ENCODE assay signal across 9 cellular contexts in genomic region chr16:9102379-9102778, GRCh38. TPM values are rescaled to one million over a fixed set of nuclear protein-coding genes. Genes with fewer than 3 reads are reported as not detected.
DNase-seq lines count a peak whose midpoint lies in the region; ATAC-seq, FAIRE-seq and TF ChIP-seq lines count a peak whose summit lies in the region.
"Had no signal": no experiment of that assay in that cellular context is flagged by ENCODE, and none has a peak within 500 bp of the region (broad histone marks: within the 10 kb centered on the region; RNA-seq: fewer than 3 reads in every experiment).

No MANE protein-coding gene starts in this region.

- no peak for ATAC-seq in HG02938 (IDR thresholded peaks at IDR 0.05; ENCODE audit: unreplicated experiment)

- TF ChIP-seq CTCF in esophagus squamous epithelium (IDR thresholded peaks at IDR 0.05) = no peak

- H3K4me1 ChIP-seq in ACC112 (ENCODE audit: control insufficient read depth, insufficient read depth, low read length, unreplicated experiment) (peaks cover 64% of the 10 kb centered on the region), esophagus squamous epithelium (peaks cover 27 to 100% (median 61%) of the 10 kb centered on the region in 3 donors)

- H3K9me3 Mint-ChIP-seq in activated CD4-positive, alpha-beta memory T cell treated with anti-CD3 and anti-CD28 coated beads, Interleukin-2, amount 10 ng/mL, durations not matched to agents 7 days and 5 days = no peaks in the 10 kb centered on the region

- TF ChIP-seq POLR2A in H54 (IDR thresholded peaks at IDR 0.05; ENCODE audit: low read depth, low read length) (no peak), esophagus squamous epithelium (IDR thresholded peaks at IDR 0.05) (no peak)

- H3K27ac Mint-ChIP-seq in activated CD4-positive, alpha-beta memory T cell treated with anti-CD3 and anti-CD28 coated beads, Interleukin-2, amount 10 ng/mL, durations not matched to agents 7 days and 5 days = peak overlapping the region; percentile 75

- no peaks in the 10 kb centered on the region for H3K27me3 Mint-ChIP-seq in activated CD4-positive, alpha-beta memory T cell treated with anti-CD3 and anti-CD28 coated beads, Interleukin-2, amount 10 ng/mL, durations not matched to agents 7 days and 5 days

- H3K79me2 ChIP-seq in ACC112 (ENCODE audit: control insufficient read depth, insufficient read depth, low read length, unreplicated experiment) = peaks cover 100% of the 10 kb centered on the region

- intact Hi-C loops in esophagus squamous epithelium (cut with DNase I) = no loop called here

- H3K36me3 Mint-ChIP-seq in activated CD4-positive, alpha-beta memory T cell treated with anti-CD3 and anti-CD28 coated beads, Interleukin-2, amount 10 ng/mL, durations not matched to agents 7 days and 5 days (ENCODE audit: low read depth) = peaks cover 91% of the 10 kb centered on the region

- H3K36me3 ChIP-seq in ACC112 (ENCODE audit: insufficient read depth, low read length) (peaks cover 54% of the 10 kb centered on the region), esophagus squamous epithelium (peaks cover 16 to 93% (median 17%) of the 10 kb centered on the region in 3 donors)

- POLR2A ChIA-PET in activated CD4-positive, alpha-beta memory T cell treated with anti-CD3 and anti-CD28 coated beads, Interleukin-2, amount 10 ng/mL, durations not matched to agents 7 days and 5 days (lab: Charles Lee) = interaction anchor here (0.8 to 4.0 kb wide), 11 partner anchors 8 to 145 kb away, joined by 3 to 94 read pairs (median 3); partner anchors contain the start of gene HAPSTR1

- H3K27ac ChIP-seq in ACC112 (ENCODE audit: low read depth, low read length) = peak overlapping the region; percentile 64
- H3K27ac ChIP-seq in esophagus squamous epithelium = peak overlapping the region in 2 of 4 donors; percentile 12 to 23

- H2AFZ ChIP-seq in ACC112 (ENCODE audit: low read length, unreplicated experiment) = no peak overlapping the region

- H3K27me3 ChIP-seq in ACC112 (ENCODE audit: insufficient read depth, low read length) (no peaks in the 10 kb centered on the region), esophagus squamous epithelium (no peaks in the 10 kb centered on the region)

- H3K4me1 Mint-ChIP-seq in activated CD4-positive, alpha-beta memory T cell treated with anti-CD3 and anti-CD28 coated beads, Interleukin-2, amount 10 ng/mL, durations not matched to agents 7 days and 5 days = peaks cover 90% of the 10 kb centered on the region

- peak; percentile 29 for DNase-seq in H54 (ENCODE audit: insufficient read length, low spot score)
- no peak for DNase-seq in activated CD4-positive, alpha-beta memory T cell treated with anti-CD3 and anti-CD28 coated beads, Interleukin-2, amount 10 ng/mL, durations not matched to agents 7 days and 5 days
- peak; percentile 51 for DNase-seq in glomerular visceral epithelial cell (ENCODE audit: extremely low spot score)
- DNase-seq in NK-92 treated with Interleukin-12 subunit alpha and Interleukin-12 subunit beta, amount 100 ng/mL, for 24 hours (lab: John Stamatoyannopoulos, UW) = no peak
- DNase-seq in DMS79 (lab: John Stamatoyannopoulos, UW) = no peak
- no peak for DNase-seq in esophagus squamous epithelium (lab: John Stamatoyannopoulos, UW)
- DNase-seq: amygdala had no signal

- 14 to 26% methylated on average over 2 of the region's 2 CpGs for WGBS in esophagus squamous epithelium, 2 donors

- peak; percentile 84 for FAIRE-seq in H54 (lab: Jason Lieb, UNC)

- H3K4me3 Mint-ChIP-seq in activated CD4-positive, alpha-beta memory T cell treated with anti-CD3 and anti-CD28 coated beads, Interleukin-2, amount 10 ng/mL, durations not matched to agents 7 days and 5 days = no peak overlapping the region

- CTCF ChIA-PET in activated CD4-positive, alpha-beta memory T cell treated with anti-CD3 and anti-CD28 coated beads, Interleukin-2, amount 10 ng/mL, durations not matched to agents 7 days and 5 days (lab: Charles Lee) = interaction anchor here (1.1 to 2.7 kb wide), 8 partner anchors 8 to 223 kb away, joined by 3 to 15 read pairs (median 4); partner anchors contain the start of gene HAPSTR1

- no peaks in the 10 kb centered on the region for H3K9me3 ChIP-seq in esophagus squamous epithelium

- no peak overlapping the region for H3K4me3 ChIP-seq in ACC112 (ENCODE audit: low read depth, low read length)
- no peak overlapping the region for H3K4me3 ChIP-seq in esophagus squamous epithelium

RNA-seq across cellular contexts. Expression of gene HAPSTR1, which starts 10.9 kb away (rescaled TPM):
- total RNA-seq in activated CD4-positive, alpha-beta memory T cell treated with anti-CD3 and anti-CD28 coated beads, Interleukin-2, amount 10 ng/mL, durations not matched to agents 7 days and 5 days = 10 to 100 TPM; 65.1 to 65.3 TPM
- total RNA-seq in esophagus squamous epithelium = 10 to 100 TPM; 37.8 to 59.8 (median 47.0) TPM

Comparison
In these comparisons a context has a peak if more than half of its experiments do, and no peak if none do; other contexts are left out.
1. DNase-seq: peak in H54 (single experiment) and glomerular visceral epithelial cell (single experiment); none in activated CD4-positive, alpha-beta memory T cell treated with anti-CD3 and anti-CD28 coated beads, Interleukin-2, amount 10 ng/mL, durations not matched to agents 7 days and 5 days (single experiment), NK-92 treated with Interleukin-12 subunit alpha and Interleukin-12 subunit beta, amount 100 ng/mL, for 24 hours (single experiment), DMS79 (single experiment) and esophagus squamous epithelium (single experiment).